ENCODE assay signal across 2 cellular contexts in the genomic region with DNA sequence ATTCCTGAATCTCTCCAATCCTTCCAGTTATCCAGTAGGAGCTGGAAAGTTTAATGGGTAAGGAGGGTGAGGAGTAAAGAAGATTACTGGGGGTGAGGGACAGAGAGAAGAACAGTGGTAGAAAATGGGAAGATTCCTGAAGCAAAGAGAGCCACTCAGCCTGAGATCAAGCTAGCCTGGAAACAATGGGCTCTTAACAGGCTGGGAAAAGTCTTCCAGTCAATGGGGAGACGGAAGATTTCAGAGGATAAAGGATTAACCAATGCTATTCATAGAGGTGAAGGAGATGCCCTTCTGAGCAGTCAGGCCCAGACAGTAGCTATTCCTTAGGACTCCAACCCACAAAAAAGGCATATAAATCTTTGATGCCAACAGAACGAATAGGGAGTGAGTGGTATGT.
A peak's percentile ranks its signal among the peaks of the same experiment; 100 is the strongest.
TF ChIP-seq lines count a peak whose summit lies in the region.

No MANE protein-coding gene starts in this region.

TF ChIP-seq in GM23338, 12 proteins besides CTCF, POLR2A, EP300 and RAD21 (continues in another document):
- TF ChIP-seq POLR2AphosphoS5 (IDR thresholded peaks at IDR 0.05; ENCODE audit: low read depth) = no peak
- no peak for TF ChIP-seq EZH2 (IDR thresholded peaks at IDR 0.05; ENCODE audit: low read depth, unreplicated experiment)
- no peak for TF ChIP-seq EZH2phosphoT487 (IDR thresholded peaks at IDR 0.05; ENCODE audit: unreplicated experiment)
- TF ChIP-seq ZNF331 (CRISPR knock-in tag; IDR thresholded peaks at IDR 0.05; ENCODE audit: low read depth) = no peak
- TF ChIP-seq, protein P1, sequence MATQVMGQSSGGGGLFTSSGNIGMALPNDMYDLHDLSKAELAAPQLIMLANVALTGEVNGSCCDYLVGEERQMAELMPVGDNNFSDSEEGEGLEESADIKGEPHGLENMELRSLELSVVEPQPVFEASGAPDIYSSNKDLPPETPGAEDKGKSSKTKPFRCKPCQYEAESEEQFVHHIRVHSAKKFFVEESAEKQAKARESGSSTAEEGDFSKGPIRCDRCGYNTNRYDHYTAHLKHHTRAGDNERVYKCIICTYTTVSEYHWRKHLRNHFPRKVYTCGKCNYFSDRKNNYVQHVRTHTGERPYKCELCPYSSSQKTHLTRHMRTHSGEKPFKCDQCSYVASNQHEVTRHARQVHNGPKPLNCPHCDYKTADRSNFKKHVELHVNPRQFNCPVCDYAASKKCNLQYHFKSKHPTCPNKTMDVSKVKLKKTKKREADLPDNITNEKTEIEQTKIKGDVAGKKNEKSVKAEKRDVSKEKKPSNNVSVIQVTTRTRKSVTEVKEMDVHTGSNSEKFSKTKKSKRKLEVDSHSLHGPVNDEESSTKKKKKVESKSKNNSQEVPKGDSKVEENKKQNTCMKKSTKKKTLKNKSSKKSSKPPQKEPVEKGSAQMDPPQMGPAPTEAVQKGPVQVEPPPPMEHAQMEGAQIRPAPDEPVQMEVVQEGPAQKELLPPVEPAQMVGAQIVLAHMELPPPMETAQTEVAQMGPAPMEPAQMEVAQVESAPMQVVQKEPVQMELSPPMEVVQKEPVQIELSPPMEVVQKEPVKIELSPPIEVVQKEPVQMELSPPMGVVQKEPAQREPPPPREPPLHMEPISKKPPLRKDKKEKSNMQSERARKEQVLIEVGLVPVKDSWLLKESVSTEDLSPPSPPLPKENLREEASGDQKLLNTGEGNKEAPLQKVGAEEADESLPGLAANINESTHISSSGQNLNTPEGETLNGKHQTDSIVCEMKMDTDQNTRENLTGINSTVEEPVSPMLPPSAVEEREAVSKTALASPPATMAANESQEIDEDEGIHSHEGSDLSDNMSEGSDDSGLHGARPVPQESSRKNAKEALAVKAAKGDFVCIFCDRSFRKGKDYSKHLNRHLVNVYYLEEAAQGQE (IDR thresholded peaks at IDR 0.05; ENCODE audit: unreplicated experiment) = no peak
- no peak for TF ChIP-seq CREB1 (CRISPR knock-in tag; IDR thresholded peaks at IDR 0.05; ENCODE audit: low read depth)
- no peak for TF ChIP-seq STAT1 (IDR thresholded peaks at IDR 0.05; ENCODE audit: unreplicated experiment)
- TF ChIP-seq, protein P2, sequence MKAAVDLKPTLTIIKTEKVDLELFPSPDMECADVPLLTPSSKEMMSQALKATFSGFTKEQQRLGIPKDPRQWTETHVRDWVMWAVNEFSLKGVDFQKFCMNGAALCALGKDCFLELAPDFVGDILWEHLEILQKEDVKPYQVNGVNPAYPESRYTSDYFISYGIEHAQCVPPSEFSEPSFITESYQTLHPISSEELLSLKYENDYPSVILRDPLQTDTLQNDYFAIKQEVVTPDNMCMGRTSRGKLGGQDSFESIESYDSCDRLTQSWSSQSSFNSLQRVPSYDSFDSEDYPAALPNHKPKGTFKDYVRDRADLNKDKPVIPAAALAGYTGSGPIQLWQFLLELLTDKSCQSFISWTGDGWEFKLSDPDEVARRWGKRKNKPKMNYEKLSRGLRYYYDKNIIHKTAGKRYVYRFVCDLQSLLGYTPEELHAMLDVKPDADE (IDR thresholded peaks at IDR 0.05) = no peak
- no peak for TF ChIP-seq NANOG (IDR thresholded peaks at IDR 0.05; ENCODE audit: borderline replicate concordance)
- no peak for TF ChIP-seq JUNB (IDR thresholded peaks at IDR 0.05; ENCODE audit: unreplicated experiment)

TF ChIP-seq in K562, 482 proteins besides CTCF, POLR2A, EP300 and RAD21:
- no peak for TF ChIP-seq ZNF76 (CRISPR knock-in tag; IDR thresholded peaks at IDR 0.05; ENCODE audit: borderline replicate concordance)
- 0 out of 2 replicates have a peak, but pooled peaks have one; percentile 15 for TF ChIP-seq SUPT5H (IDR thresholded peaks at IDR 0.05)
TF ChIP-seq in K562: peak in this region for 1.
